In genomic region chr3:115100172-115100571, GRCh38 we compare ENCODE assay signal across 2 cellular contexts.
TF ChIP-seq lines count a peak whose summit lies in the region.

No MANE protein-coding gene starts in this region.

TF ChIP-seq in IMR-90, 13 proteins besides CTCF, POLR2A, EP300 and RAD21:
- TF ChIP-seq USF2 (IDR thresholded peaks at IDR 0.05; ENCODE audit: low read depth, low read length) (no peak), RCOR1 (IDR thresholded peaks at IDR 0.05; ENCODE audit: insufficient replicate concordance, low read length) (no peak), MAZ (IDR thresholded peaks at IDR 0.05; ENCODE audit: borderline replicate concordance, low read depth, low read length) (peak; percentile 87), RFX5 (IDR thresholded peaks at IDR 0.05; ENCODE audit: low read depth, low read length) (no peak)

TF ChIP-seq in SK-N-SH treated with all-trans-retinoic acid at 6 μM for 48 hours, 23 proteins besides CTCF, POLR2A, EP300 and RAD21:
- no peak for TF ChIP-seq ZNF70 (CRISPR knock-in tag; IDR thresholded peaks at IDR 0.05)
- no peak for TF ChIP-seq OSR1 (CRISPR knock-in tag; IDR thresholded peaks at IDR 0.05)
- TF ChIP-seq ZFP3 (CRISPR knock-in tag; IDR thresholded peaks at IDR 0.05): no peak
- no peak for TF ChIP-seq TSHZ2 (CRISPR knock-in tag; IDR thresholded peaks at IDR 0.05)
- TF ChIP-seq POU6F1 (CRISPR knock-in tag; IDR thresholded peaks at IDR 0.05; ENCODE audit: borderline replicate concordance, low read depth): no peak
- no peak for TF ChIP-seq ISL1 (CRISPR knock-in tag; IDR thresholded peaks at IDR 0.05)
- no peak for TF ChIP-seq GLIS3 (CRISPR knock-in tag; IDR thresholded peaks at IDR 0.05)
- TF ChIP-seq PPARA (CRISPR knock-in tag; IDR thresholded peaks at IDR 0.05; ENCODE audit: borderline replicate concordance): no peak
- no peak for TF ChIP-seq ZC3H10 (CRISPR knock-in tag; IDR thresholded peaks at IDR 0.05)
- TF ChIP-seq TCF4 (CRISPR knock-in tag; IDR thresholded peaks at IDR 0.05; ENCODE audit: borderline replicate concordance): no peak
- TF ChIP-seq ZNF565 (CRISPR knock-in tag; conservative IDR thresholded peaks at IDR 0.05; ENCODE audit: low read depth): no peak
